In genomic region chr11:121024989-121025388, GRCh38 we compare ENCODE assay signal across 8 cellular contexts. TPM values are rescaled to one million over a fixed set of nuclear protein-coding genes. Genes with fewer than 3 reads are reported as not detected.
DNase-seq lines count a peak whose midpoint lies in the region; ATAC-seq and TF ChIP-seq lines count a peak whose summit lies in the region.

No MANE protein-coding gene starts in this region.

- H3K9me3 Mint-ChIP-seq in activated naive CD8-positive, alpha-beta T cell treated with anti-CD3 and anti-CD28 coated beads, Interleukin-2, amount 50 U/mL, for 24 hours, result no peaks in the 10 kb centered on the region

- H3K9me3 ChIP-seq in HAP-1 (no peaks in the 10 kb centered on the region), iPS-20b (ENCODE audit: insufficient read depth, low read depth, low read length) (no peaks in the 10 kb centered on the region), testis (no peaks in the 10 kb centered on the region), body of pancreas (no peaks in the 10 kb centered on the region)

- H3K36me3 ChIP-seq in HAP-1 (replicated peaks), result no peaks in the 10 kb centered on the region
- no peaks in the 10 kb centered on the region for H3K36me3 ChIP-seq in iPS-20b (ENCODE audit: insufficient read depth, low read depth, low read length)
- H3K36me3 ChIP-seq in testis (ENCODE audit: low read depth, missing control alignments), result no peaks in the 10 kb centered on the region
- no peaks in the 10 kb centered on the region for H3K36me3 ChIP-seq in body of pancreas (replicated peaks in 1 of 2; ENCODE audit: insufficient read depth in 1 of 2, low read depth in 2 of 2)

- peak overlapping the region; percentile 71 for H3K4me3 Mint-ChIP-seq in activated naive CD8-positive, alpha-beta T cell treated with anti-CD3 and anti-CD28 coated beads, Interleukin-2, amount 50 U/mL, for 24 hours

- in situ Hi-C loops in HAP-1 (cut with MboI; ENCODE audit: low sequenced_read_pairs), result no loop called here

- H3K4me3 ChIP-seq in AG04449 (ENCODE audit: low read depth, low read length), result peak overlapping the region; percentile 98
- peak overlapping the region; percentile 66 for H3K4me3 ChIP-seq in HAP-1
- H3K4me3 ChIP-seq in iPS-20b (ENCODE audit: low read length), result peak overlapping the region; percentile 89
- H3K4me3 ChIP-seq in testis, result peak overlapping the region; percentile 71 to 77
- no peak overlapping the region for H3K4me3 ChIP-seq in body of pancreas

- peak overlapping the region; percentile 30 for H3K27ac Mint-ChIP-seq in activated naive CD8-positive, alpha-beta T cell treated with anti-CD3 and anti-CD28 coated beads, Interleukin-2, amount 50 U/mL, for 24 hours

- H3K27ac ChIP-seq in iPS-20b (ENCODE audit: low read length) (no peak overlapping the region), testis (peak overlapping the region; percentile 75 to 78), body of pancreas (peak overlapping the region in 1 of 4 donors; percentile 61)

- H3K27me3 ChIP-seq in HAP-1 (ENCODE audit: low read depth) (no peaks in the 10 kb centered on the region), iPS-20b (ENCODE audit: insufficient read depth, low read length) (no peaks in the 10 kb centered on the region), testis (no peaks in the 10 kb centered on the region), body of pancreas (no peaks in the 10 kb centered on the region)

- TF ChIP-seq POLR2A in testis (IDR thresholded peaks at IDR 0.05) (no peak), body of pancreas (IDR thresholded peaks at IDR 0.05) (no peak)

- CTCF ChIA-PET in AG04449 (lab: Yijun Ruan, JAX), result interaction anchor here (0.8 to 1.3 kb wide), 4 partner anchors 33 to 222 kb away, joined by 3 to 4 read pairs (median 4); no protein-coding TSS in a partner anchor

- POLR2A ChIA-PET in AG04449 (lab: Yijun Ruan, JAX), result no interaction called here

- intact Hi-C loops in testis (cut with DNase I; ENCODE audit: low total_unique reads) (loop anchor here (10.0 kb wide), 1 partner anchor 80 kb away; the partner anchor contains the start of gene TECTA), body of pancreas (cut with DNase I) (no loop called here)

- peaks cover 7% of the 10 kb centered on the region; the same call in 1 of the 2 replicates for H3K4me1 ChIP-seq in HAP-1
- H3K4me1 ChIP-seq in iPS-20b (ENCODE audit: insufficient read depth, low read length), result peaks cover 7% of the 10 kb centered on the region
- H3K4me1 ChIP-seq in testis, result peaks cover 15% of the 10 kb centered on the region
- H3K4me1 ChIP-seq in body of pancreas, result peaks cover 22% of the 10 kb centered on the region

- peaks cover 27% of the 10 kb centered on the region for H3K4me1 Mint-ChIP-seq in activated naive CD8-positive, alpha-beta T cell treated with anti-CD3 and anti-CD28 coated beads, Interleukin-2, amount 50 U/mL, for 24 hours

- 31 to 40% methylated on average over 3 of the region's 3 CpGs for WGBS in testis, 2 donors
- 48 to 53% methylated on average over 3 of the region's 3 CpGs for WGBS in body of pancreas, 2 donors

- TF ChIP-seq CTCF in AG04449 (IDR thresholded peaks at IDR 0.05; ENCODE audit: insufficient read depth, low read length, missing control alignments), result no peak
- no peak for TF ChIP-seq CTCF in testis (IDR thresholded peaks at IDR 0.05)
- TF ChIP-seq CTCF in body of pancreas (IDR thresholded peaks at IDR 0.05), result no peak

- H3K9ac ChIP-seq in iPS-20b (ENCODE audit: low read depth, low read length), result peak overlapping the region; percentile 82

- H3K27me3 Mint-ChIP-seq in activated naive CD8-positive, alpha-beta T cell treated with anti-CD3 and anti-CD28 coated beads, Interleukin-2, amount 50 U/mL, for 24 hours, result peaks cover 3% of the 10 kb centered on the region

- DNase-seq in AG04449 (ENCODE audit: low read depth, low spot score), result no peak
- DNase-seq in HAP-1 (ENCODE audit: low spot score in 2 of 2), result peak in 1 of 2 experiments; percentile 19
- DNase-seq in activated naive CD8-positive, alpha-beta T cell treated with anti-CD3 and anti-CD28 coated beads, Interleukin-2, amount 50 U/mL, for 24 hours, result no peak
- no peak for DNase-seq in testis
- DNase-seq in body of pancreas, result no peak

- peaks cover under 1% of the 10 kb centered on the region for H3K36me3 Mint-ChIP-seq in activated naive CD8-positive, alpha-beta T cell treated with anti-CD3 and anti-CD28 coated beads, Interleukin-2, amount 50 U/mL, for 24 hours (ENCODE audit: low read depth)

- ATAC-seq in activated naive CD8-positive, alpha-beta T cell treated with anti-CD3 and anti-CD28 coated beads, Interleukin-2, amount 50 U/mL, for 24 hours, result no peak
- no peak for ATAC-seq in GM18909 (IDR thresholded peaks at IDR 0.05; ENCODE audit: poor library complexity, unreplicated experiment)
- ATAC-seq in body of pancreas, result no peak
- no peak for ATAC-seq in HG02623 (IDR thresholded peaks at IDR 0.05; ENCODE audit: unreplicated experiment)

RNA-seq across cellular contexts. Expression of gene TBCEL, which starts 1.1 kb away (rescaled TPM):
- total RNA-seq in testis (10 to 100 TPM; 42.7 to 42.9 TPM), body of pancreas (10 to 100 TPM in 1 of 2 donors, 1 to 10 TPM in 1; 5.9 to 14.8 TPM)
- 38.2 TPM for polyA plus RNA-seq in testis (ENCODE audit: insufficient read depth, low read depth, low replicate concordance)

Comparison
In these comparisons a context has a peak if more than half of its experiments do, and no peak if none do; other contexts are left out.
1. H3K4me3 ChIP-seq: peak in AG04449 (single experiment), HAP-1 (single experiment), iPS-20b (single experiment) and testis (2 of 2); none in body of pancreas (0 of 2).